ENCODE assay signal across 8 cellular contexts in the genomic region with DNA sequence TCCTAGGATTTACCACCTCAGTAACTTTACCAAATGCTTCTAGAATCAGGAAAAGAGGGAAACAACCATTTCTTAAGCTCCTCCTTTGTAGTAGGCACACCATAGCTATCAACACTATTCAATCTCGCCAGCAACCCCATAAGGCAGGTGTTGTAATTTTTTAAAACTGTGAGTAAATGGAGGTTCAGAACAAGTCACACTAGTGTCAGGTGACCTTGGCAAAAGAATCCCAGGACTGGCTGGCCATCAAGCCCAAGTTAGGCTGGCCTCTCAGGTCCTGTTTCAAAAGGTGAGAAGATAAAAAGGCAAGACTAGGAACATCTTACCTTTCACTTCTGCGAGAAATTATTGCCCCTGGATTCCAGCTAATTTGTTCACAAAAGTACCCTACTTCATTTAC. TPM values are rescaled to one million over a fixed set of nuclear protein-coding genes. Genes with fewer than 3 reads are reported as not detected.
DNase-seq lines count a peak whose midpoint lies in the region; ATAC-seq and TF ChIP-seq lines count a peak whose summit lies in the region.

No MANE protein-coding gene starts in this region.

- no peaks in the 10 kb centered on the region for H3K27me3 Mint-ChIP-seq in mesothelial cell of epicardium (ENCODE audit: low read depth)

- no peaks in the 10 kb centered on the region for H3K27me3 ChIP-seq in left ventricle myocardium inferior (ENCODE audit: low read depth)
- H3K27me3 ChIP-seq in uterus, result no peaks in the 10 kb centered on the region

- H3K36me3 ChIP-seq in left ventricle myocardium inferior (no peaks in the 10 kb centered on the region), uterus (no peaks in the 10 kb centered on the region)

- ATAC-seq in Right ventricle myocardium inferior (no peak), GM21529 (IDR thresholded peaks at IDR 0.05; ENCODE audit: unreplicated experiment) (no peak), GM21526 (IDR thresholded peaks at IDR 0.05; ENCODE audit: low FRiP score, unreplicated experiment) (no peak)

- H3K4me1 ChIP-seq in left ventricle myocardium inferior (peaks cover 23% of the 10 kb centered on the region), uterus (peaks cover 0 to 8% of the 10 kb centered on the region in 2 donors)

- peaks cover 17% of the 10 kb centered on the region for H3K4me1 Mint-ChIP-seq in mesothelial cell of epicardium

- DNase-seq in left ventricle myocardium inferior (no peak), Right ventricle myocardium inferior (ENCODE audit: missing footprints) (no peak), cardiac fibroblast (ENCODE audit: low read depth in 2 of 2) (no peak), mesothelial cell of epicardium (ENCODE audit: low spot score in 2 of 2, unreplicated experiment in 2 of 2) (no peak), uterus (no peak), glomerular visceral epithelial cell (ENCODE audit: extremely low spot score) (no peak)

- TF ChIP-seq CTCF in left ventricle myocardium inferior (IDR thresholded peaks at IDR 0.05; ENCODE audit: borderline replicate concordance), result no peak
- no peak for TF ChIP-seq CTCF in cardiac fibroblast (IDR thresholded peaks at IDR 0.05; ENCODE audit: low read depth, low read length)
- no peak for TF ChIP-seq CTCF in mesothelial cell of epicardium (IDR thresholded peaks at IDR 0.05; ENCODE audit: unreplicated experiment)
- TF ChIP-seq CTCF in uterus (IDR thresholded peaks at IDR 0.05), result no peak

- intact Hi-C loops in left ventricle myocardium inferior (cut with micrococcal nuclease), result no loop called here
- intact Hi-C loops in Right ventricle myocardium inferior (cut with DNase I), result no loop called here
- intact Hi-C loops in uterus (cut with DNase I; ENCODE audit: low total_unique reads), result no loop called here

- H3K27ac Mint-ChIP-seq in mesothelial cell of epicardium, result peak overlapping the region; percentile 82

- no peaks in the 10 kb centered on the region for H3K9me3 Mint-ChIP-seq in mesothelial cell of epicardium

- H3K27ac ChIP-seq in left ventricle myocardium inferior (replicated peaks), result peak overlapping the region; percentile 89
- H3K27ac ChIP-seq in uterus, result peak overlapping the region; percentile 70 to 83

- peak overlapping the region; percentile 90 for H3K4me3 Mint-ChIP-seq in mesothelial cell of epicardium

- H3K4me3 ChIP-seq in left ventricle myocardium inferior, result peak overlapping the region; percentile 89
- peak overlapping the region; percentile 97 to 98 for H3K4me3 ChIP-seq in cardiac fibroblast (replicated peaks in 1 of 2; ENCODE audit: low read depth in 2 of 2, low read length in 2 of 2)
- H3K4me3 ChIP-seq in uterus, result peak overlapping the region; percentile 66 to 90

- H3K9me3 ChIP-seq in left ventricle myocardium inferior (replicated peaks) (no peaks in the 10 kb centered on the region), uterus (no peaks in the 10 kb centered on the region)

- no peak for TF ChIP-seq POLR2A in uterus (IDR thresholded peaks at IDR 0.05)

- H3K36me3 Mint-ChIP-seq in mesothelial cell of epicardium, result peaks cover 3% of the 10 kb centered on the region

RNA-seq across cellular contexts. Expression of a gene that starts 0.7 kb away (rescaled TPM):
- total RNA-seq in left ventricle myocardium inferior, result 11.2 TPM
- 10.4 TPM for total RNA-seq in Right ventricle myocardium inferior
- total RNA-seq in mesothelial cell of epicardium, result 59.8 to 63.3 TPM (median 60.8 TPM) in 3 replicates
- total RNA-seq in uterus, result 10 to 100 TPM in 3 of 4 donors, 1 to 10 TPM in 1; 6.2 to 36.4 (median 20.9) TPM

RNA-seq across cellular contexts. Expression of a gene that starts 29.2 kb away (rescaled TPM):
- total RNA-seq in left ventricle myocardium inferior (17.5 TPM), Right ventricle myocardium inferior (18.9 TPM), mesothelial cell of epicardium (32.0 to 35.4 TPM (median 34.6 TPM) in 3 replicates), uterus (10 to 100 TPM; 16.2 to 67.3 (median 48.8) TPM)
